Comparison of ENCODE assay signal across 30 cellular contexts in genomic region chr12:21444193-21445146, GRCh38. TPM values are rescaled to one million over a fixed set of nuclear protein-coding genes. Genes with fewer than 3 reads are reported as not detected.
DNase-seq lines count a peak whose midpoint lies in the region; ATAC-seq, FAIRE-seq and TF ChIP-seq lines count a peak whose summit lies in the region.
"Had no signal": no experiment of that assay in that cellular context is flagged by ENCODE, and none has a peak within 500 bp of the region (broad histone marks: within the 10 kb centered on the region; RNA-seq: fewer than 3 reads in every experiment).

No MANE protein-coding gene starts in this region.

- H3K27ac Mint-ChIP-seq in activated CD8-positive, alpha-beta T cell treated with anti-CD3 and anti-CD28 coated beads for 36 hours, result peak overlapping the region; percentile 46
- no peak overlapping the region for H3K27ac Mint-ChIP-seq in activated CD8-positive, alpha-beta T cell treated with anti-CD3 and anti-CD28 coated beads, Interleukin-2, amount 10 ng/mL, durations not matched to agents 7 days and 5 days
- H3K27ac Mint-ChIP-seq: activated naive CD4-positive, alpha-beta T cell treated with anti-CD3 and anti-CD28 coated beads for 36 hours; H9 had no signal

- peaks cover 19% of the 10 kb centered on the region for H3K79me2 ChIP-seq in GM12878 (ENCODE audit: control insufficient read depth, insufficient read depth, low read length)

- H3K9ac ChIP-seq in GM12878 (ENCODE audit: control insufficient read depth, insufficient read depth, low read length), result no peak overlapping the region

- peak; percentile 35 for FAIRE-seq in GM12878 (lab: Jason Lieb, UNC)
- FAIRE-seq in pancreas (lab: Jason Lieb, UNC), result no peak

- TF ChIP-seq POLR2A in GM12878 (IDR thresholded peaks at IDR 0.05; ENCODE audit: low read depth, low read length), result no peak

- no peak for DNase-seq in activated CD8-positive, alpha-beta T cell treated with anti-CD3 and anti-CD28 coated beads for 36 hours
- no peak for DNase-seq in activated CD8-positive, alpha-beta T cell treated with anti-CD3 and anti-CD28 coated beads, Interleukin-2, amount 10 ng/mL, durations not matched to agents 7 days and 5 days
- DNase-seq in HT-29 (ENCODE audit: low spot score) (peak; percentile 58), GM12878 (ENCODE audit: low read depth, low spot score) (no peak), pancreas (no peak), nucleus accumbens (lab: John Stamatoyannopoulos, UW) (no peak), 8988T (no peak), GM13977 (ENCODE audit: low spot score) (no peak)
- DNase-seq: activated CD4-positive, alpha-beta T cell treated with anti-CD3 and anti-CD28 coated beads for 4 hours; activated naive CD4-positive, alpha-beta T cell treated with anti-CD3 and anti-CD28 coated beads for 36 hours; activated T-cell treated with anti-CD3 and anti-CD28 coated beads, Interleukin-2, amount 50 U/mL, for 48 hours; aorta; DMS153; erythroblast; H9; KG1; MG63; NCI-H1105; NCI-H187; NCI-H526; NK-92 treated with Interleukin-12 subunit alpha and Interleukin-12 subunit beta, amount 100 ng/mL, for 24 hours; right cardiac atrium; stimulated activated CD4-positive, alpha-beta T cell treated with anti-CD3 and anti-CD28 coated beads, Interleukin-1b, Interleukin-23, amount 100 ng/mL, for 48 hours; stimulated activated naive CD8-positive, alpha-beta T cell treated with anti-CD3 and anti-CD28 coated beads, Interleukin-15, Interleukin-2, amounts not matched to agents 100 U/mL and 50 U/mL, for 24 hours; uterus had no signal

- H3K9me3 ChIP-seq in GM12878 (replicated peaks; ENCODE audit: control insufficient read depth, insufficient read depth, low read length) (no peaks in the 10 kb centered on the region), pancreas (no peaks in the 10 kb centered on the region)
- H3K9me3 ChIP-seq: MG63, uterus had no signal

- RAD21 ChIA-PET in GM12878 (lab: Charles Lee; ENCODE audit: unreplicated experiment), result interaction anchor here (1.4 kb wide), 2 partner anchors 11 to 236 kb away, joined by 4 read pairs; no protein-coding TSS in a partner anchor

- POLR2A ChIA-PET in activated CD8-positive, alpha-beta T cell treated with anti-CD3 and anti-CD28 coated beads for 36 hours (lab: Charles Lee), result interaction anchor here (1.2 kb wide), 1 partner anchor 58 kb away, joined by 4 read pairs; no protein-coding TSS in a partner anchor
- POLR2A ChIA-PET in activated CD8-positive, alpha-beta T cell treated with anti-CD3 and anti-CD28 coated beads, Interleukin-2, amount 10 ng/mL, durations not matched to agents 7 days and 5 days (lab: Charles Lee), result interaction anchor here (0.6 to 1.8 kb wide), 2 partner anchors 57 to 204 kb away, joined by 3 to 5 read pairs; partner anchors contain the start of genes GOLT1B and RECQL
- POLR2A ChIA-PET in GM12878 (lab: Charles Lee), result no interaction called here

- peaks cover 27% of the 10 kb centered on the region for H3K4me1 Mint-ChIP-seq in activated CD8-positive, alpha-beta T cell treated with anti-CD3 and anti-CD28 coated beads for 36 hours (ENCODE audit: low read depth)
- H3K4me1 Mint-ChIP-seq in activated CD8-positive, alpha-beta T cell treated with anti-CD3 and anti-CD28 coated beads, Interleukin-2, amount 10 ng/mL, durations not matched to agents 7 days and 5 days (ENCODE audit: low read depth), result peaks cover 22% of the 10 kb centered on the region
- H3K4me1 Mint-ChIP-seq: H9, neural crest cell had no signal

- peaks cover 43% of the 10 kb centered on the region for H3K36me3 Mint-ChIP-seq in activated CD8-positive, alpha-beta T cell treated with anti-CD3 and anti-CD28 coated beads for 36 hours (ENCODE audit: low read depth)
- peaks cover 58% of the 10 kb centered on the region for H3K36me3 Mint-ChIP-seq in activated CD8-positive, alpha-beta T cell treated with anti-CD3 and anti-CD28 coated beads, Interleukin-2, amount 10 ng/mL, durations not matched to agents 7 days and 5 days (ENCODE audit: low read depth)

- no peaks in the 10 kb centered on the region for H3K4me1 ChIP-seq in GM12878 (ENCODE audit: control insufficient read depth, insufficient read depth, low read length)
- peaks cover 5 to 16% (median 14%) of the 10 kb centered on the region in 3 donors for H3K4me1 ChIP-seq in pancreas

- no peak overlapping the region for H2AFZ ChIP-seq in GM12878 (ENCODE audit: control insufficient read depth, low read depth, low read length)

- CTCF ChIA-PET in activated CD8-positive, alpha-beta T cell treated with anti-CD3 and anti-CD28 coated beads for 36 hours (lab: Charles Lee), result interaction anchor here (1.3 kb wide), 1 partner anchor 11 kb away, joined by 4 read pairs; no protein-coding TSS in a partner anchor
- CTCF ChIA-PET in activated CD8-positive, alpha-beta T cell treated with anti-CD3 and anti-CD28 coated beads, Interleukin-2, amount 10 ng/mL, durations not matched to agents 7 days and 5 days (lab: Charles Lee), result interaction anchor here (1.2 kb wide), 1 partner anchor 253 kb away, joined by 3 read pairs; no protein-coding TSS in a partner anchor
- CTCF ChIA-PET in GM12878 (lab: Yijun Ruan, JAX), result interaction anchor here (1.9 kb wide), 1 partner anchor 10 kb away, joined by 4 read pairs; no protein-coding TSS in a partner anchor

- TF ChIP-seq EP300 in GM12878 (IDR thresholded peaks at IDR 0.05; ENCODE audit: borderline replicate concordance in 1 of 2, control insufficient read depth in 1 of 2, low read depth in 2 of 2, low read length in 2 of 2), result no peak

- ATAC-seq in activated CD8-positive, alpha-beta T cell treated with anti-CD3 and anti-CD28 coated beads for 36 hours, result no peak
- ATAC-seq in activated CD8-positive, alpha-beta T cell treated with anti-CD3 and anti-CD28 coated beads, Interleukin-2, amount 10 ng/mL, durations not matched to agents 7 days and 5 days, result no peak
- ATAC-seq in GM12878 (no peak), pancreas (peak; percentile 27 to 56 (median 40))
- ATAC-seq: left lobe of liver; right cardiac atrium; stimulated activated naive CD8-positive, alpha-beta T cell treated with anti-CD3 and anti-CD28 coated beads, Interleukin-15, Interleukin-2, amounts not matched to agents 100 U/mL and 50 U/mL, for 24 hours had no signal

- no peak for TF ChIP-seq RAD21 in GM12878 (IDR thresholded peaks at IDR 0.05; ENCODE audit: insufficient read depth, low read depth, low read length)

- H3K27me3 ChIP-seq in GM12878 (replicated peaks in 1 of 2; ENCODE audit: control insufficient read depth in 2 of 2, insufficient read depth in 2 of 2, low read length in 1 of 2) (no peaks in the 10 kb centered on the region), pancreas (no peaks in the 10 kb centered on the region)
- H3K27me3 ChIP-seq: MG63, uterus had no signal

- intact Hi-C loops in activated CD8-positive, alpha-beta T cell treated with anti-CD3 and anti-CD28 coated beads for 36 hours (cut with micrococcal nuclease), result no loop called here
- intact Hi-C loops in GM12878 (cut with micrococcal nuclease; ENCODE audit: unreplicated experiment), result no loop called here
- intact Hi-C loops in pancreas (cut with DNase I), result no loop called here

- H3K4me3 ChIP-seq in GM12878, result no peak overlapping the region
- no peak overlapping the region for H3K4me3 ChIP-seq in pancreas
- H3K4me3 ChIP-seq: MG63, SK-N-MC, uterus had no signal

- H3K27ac ChIP-seq in GM12878 (ENCODE audit: control insufficient read depth, insufficient read depth), result no peak overlapping the region
- H3K27ac ChIP-seq in pancreas, result no peak overlapping the region
- H3K27ac ChIP-seq: HL-60, SK-N-MC, uterus, VCaP had no signal

- no peak overlapping the region for H3K4me3 Mint-ChIP-seq in activated CD8-positive, alpha-beta T cell treated with anti-CD3 and anti-CD28 coated beads for 36 hours
- no peak overlapping the region for H3K4me3 Mint-ChIP-seq in activated CD8-positive, alpha-beta T cell treated with anti-CD3 and anti-CD28 coated beads, Interleukin-2, amount 10 ng/mL, durations not matched to agents 7 days and 5 days
- H3K4me3 Mint-ChIP-seq: activated naive CD4-positive, alpha-beta T cell treated with anti-CD3 and anti-CD28 coated beads for 36 hours; H9; neural crest cell had no signal

- H3K36me3 ChIP-seq in GM12878 (ENCODE audit: control insufficient read depth in 2 of 2, insufficient read depth in 2 of 2, low read length in 1 of 2), result peaks cover 0 to 9% of the 10 kb centered on the region in 2 experiments; a peak in 1 of 4 replicates
- peaks cover 3 to 20% (median 6%) of the 10 kb centered on the region in 3 donors for H3K36me3 ChIP-seq in pancreas
- H3K36me3 ChIP-seq: uterus had no signal

- no peak for TF ChIP-seq CTCF in activated CD8-positive, alpha-beta T cell treated with anti-CD3 and anti-CD28 coated beads for 36 hours (IDR thresholded peaks at IDR 0.05)
- TF ChIP-seq CTCF in GM12878 (IDR thresholded peaks at IDR 0.05 in 2 of 3, conservative IDR thresholded peaks at IDR 0.05 in 1 of 3; ENCODE audit: control insufficient read depth in 2 of 3, extremely low read depth in 1 of 3, insufficient read depth in 1 of 3, low read depth in 3 of 3, low read length in 3 of 3) (no peak), pancreas (IDR thresholded peaks at IDR 0.05) (no peak), GM13977 (IDR thresholded peaks at IDR 0.05; ENCODE audit: extremely low read depth, insufficient read depth, missing control alignments) (no peak)

- in situ Hi-C loops in GM12878 (cut with MboI) (loop anchor here (10.0 kb wide), 1 partner anchor 210 kb away; the partner anchor contains the start of gene LDHB), GM13977 (cut with MboI; ENCODE audit: low pct_unique_long_range_greater_than_20kb, low sequenced_read_pairs, unreplicated experiment) (no loop called here)

- BruUV-seq in GM12878 (replicated peaks; lab: Mats Ljungman, UMichigan), result no TSS peak

- no peaks in the 10 kb centered on the region for H4K20me1 ChIP-seq in GM12878 (ENCODE audit: control insufficient read depth, insufficient read depth)

- SMC1A ChIA-PET in GM12878 (lab: Charles Lee; ENCODE audit: uncharacterized antibody, unreplicated experiment), result interaction anchor here (0.9 to 2.1 kb wide), 4 partner anchors 8 to 499 kb away, joined by 3 to 8 read pairs (median 5); no protein-coding TSS in a partner anchor

- H3K4me2 ChIP-seq in GM12878 (ENCODE audit: control insufficient read depth, insufficient read depth), result no peak overlapping the region

- no peaks in the 10 kb centered on the region for H3K9me3 Mint-ChIP-seq in activated CD8-positive, alpha-beta T cell treated with anti-CD3 and anti-CD28 coated beads for 36 hours
- H3K9me3 Mint-ChIP-seq in activated CD8-positive, alpha-beta T cell treated with anti-CD3 and anti-CD28 coated beads, Interleukin-2, amount 10 ng/mL, durations not matched to agents 7 days and 5 days (ENCODE audit: insufficient read depth), result no peaks in the 10 kb centered on the region
- H3K9me3 Mint-ChIP-seq: activated naive CD4-positive, alpha-beta T cell treated with anti-CD3 and anti-CD28 coated beads for 36 hours; H9; neural crest cell had no signal

- H3K27me3 Mint-ChIP-seq in activated CD8-positive, alpha-beta T cell treated with anti-CD3 and anti-CD28 coated beads for 36 hours, result no peaks in the 10 kb centered on the region
- H3K27me3 Mint-ChIP-seq in activated CD8-positive, alpha-beta T cell treated with anti-CD3 and anti-CD28 coated beads, Interleukin-2, amount 10 ng/mL, durations not matched to agents 7 days and 5 days (ENCODE audit: low read depth), result no peaks in the 10 kb centered on the region

RNA-seq across cellular contexts. Expression of gene PYROXD1, which starts 7.0 kb away (rescaled TPM):
- total RNA-seq in activated CD8-positive, alpha-beta T cell treated with anti-CD3 and anti-CD28 coated beads for 36 hours, result 10 to 100 TPM; 24.3 to 26.4 TPM
- total RNA-seq in activated CD8-positive, alpha-beta T cell treated with anti-CD3 and anti-CD28 coated beads, Interleukin-2, amount 10 ng/mL, durations not matched to agents 7 days and 5 days, result 10 to 100 TPM; 25.3 to 28.7 TPM
- total RNA-seq in HT-29 (2014; rRNA removed; shearing (Covaris generic)), result 5.8 and 6.4 TPM in 2 replicates
- total RNA-seq in GM12878 (2013; cell fraction: nucleolus; rRNA removed), result 56.1 and 64.7 TPM in 2 replicates
- 11.0 and 15.3 TPM in 2 replicates for total RNA-seq in GM12878 (2014; rRNA removed)
- total RNA-seq in GM12878 (2014; rRNA removed; fragmentation: Illumina TruSeq; extraction: Trizol), result 16.3 and 18.2 TPM in 2 replicates
- 18.6 and 20.1 TPM in 2 replicates for total RNA-seq in GM12878 (2021)
- 10.2 TPM for polyA plus RNA-seq in GM12878 (2011; ENCODE audit: low read depth)
- 22.4 and 38.2 TPM in 2 replicates for polyA plus RNA-seq in GM12878 (2011; rRNA removed)
- 8.7 and 11.6 TPM in 2 replicates for polyA plus RNA-seq in GM12878 (2011; cell fraction: cytosol; rRNA removed)
- 23.6 and 26.6 TPM in 2 replicates for polyA plus RNA-seq in GM12878 (2011; cell fraction: nucleus; rRNA removed)
- 15.2 and 21.9 TPM in 2 replicates for polyA plus RNA-seq in GM12878 (2012)
- polyA plus RNA-seq in GM12878 (2014; fragmentation: Illumina TruSeq; extraction: Trizol), result 19.1 and 22.9 TPM in 2 replicates
- 10 to 100 TPM; 11.6 to 18.0 TPM for polyA plus RNA-seq in GM12878 (2014; fragmentation: Nextera tagmentation; extraction: Ambion mirVana)
- polyA plus RNA-seq in GM12878 (2014; rRNA removed), result 11.9 and 13.5 TPM in 2 replicates
- polyA plus RNA-seq in GM12878 (2016; fragmentation: Nextera tagmentation; extraction: Ambion mirVana), result 10 to 100 TPM; 26.8 to 28.3 TPM
- polyA minus RNA-seq in GM12878 (2011; rRNA and poly(A)+ RNA removed), result 20.7 and 30.1 TPM in 2 replicates
- polyA minus RNA-seq in GM12878 (2011; cell fraction: cytosol; rRNA and poly(A)+ RNA removed), result 9.6 and 10.8 TPM in 2 replicates
- polyA minus RNA-seq in GM12878 (2011; cell fraction: nucleus; rRNA and poly(A)+ RNA removed), result 31.8 and 48.0 TPM in 2 replicates
- total RNA-seq in pancreas, result 10 to 100 TPM; 11.4 to 31.0 (median 17.1) TPM
- polyA plus RNA-seq in pancreas, result 10 to 100 TPM; 10.9 to 14.1 TPM

RNA-seq across cellular contexts. Expression of gene RECQL, which starts 57.0 kb away (rescaled TPM):
- 10 to 100 TPM; 81.0 to 87.9 TPM for total RNA-seq in activated CD8-positive, alpha-beta T cell treated with anti-CD3 and anti-CD28 coated beads for 36 hours
- total RNA-seq in activated CD8-positive, alpha-beta T cell treated with anti-CD3 and anti-CD28 coated beads, Interleukin-2, amount 10 ng/mL, durations not matched to agents 7 days and 5 days, result 10 to 100 TPM; 92.3 to 92.6 TPM
- 11.3 and 15.2 TPM in 2 replicates for total RNA-seq in HT-29 (2014; rRNA removed; shearing (Covaris generic))
- total RNA-seq in GM12878 (2013; cell fraction: nucleolus; rRNA removed), result 23.8 and 25.3 TPM in 2 replicates
- total RNA-seq in GM12878 (2014; rRNA removed), result 60.2 and 71.2 TPM in 2 replicates
- 112 and 113 TPM in 2 replicates for total RNA-seq in GM12878 (2014; rRNA removed; fragmentation: Illumina TruSeq; extraction: Trizol)
- total RNA-seq in GM12878 (2021), result 64.2 and 65.2 TPM in 2 replicates
- polyA plus RNA-seq in GM12878 (2011; ENCODE audit: low read depth), result 26.5 TPM
- 47.4 and 74.2 TPM in 2 replicates for polyA plus RNA-seq in GM12878 (2011; rRNA removed)
- polyA plus RNA-seq in GM12878 (2011; cell fraction: cytosol; rRNA removed), result 18.1 and 19.1 TPM in 2 replicates
- 16.6 and 21.1 TPM in 2 replicates for polyA plus RNA-seq in GM12878 (2011; cell fraction: nucleus; rRNA removed)
- 30.4 and 35.7 TPM in 2 replicates for polyA plus RNA-seq in GM12878 (2012)
- 88.6 and 104 TPM in 2 replicates for polyA plus RNA-seq in GM12878 (2014; fragmentation: Illumina TruSeq; extraction: Trizol)
- polyA plus RNA-seq in GM12878 (2014; fragmentation: Nextera tagmentation; extraction: Ambion mirVana), result 10 to 100 TPM; 59.4 to 76.5 TPM
- polyA plus RNA-seq in GM12878 (2014; rRNA removed), result 42.9 and 54.0 TPM in 2 replicates
- polyA plus RNA-seq in GM12878 (2016; fragmentation: Nextera tagmentation; extraction: Ambion mirVana), result 100 to 1,000 TPM; 120 to 130 TPM
- 25.8 and 38.8 TPM in 2 replicates for polyA minus RNA-seq in GM12878 (2011; rRNA and poly(A)+ RNA removed)
- polyA minus RNA-seq in GM12878 (2011; cell fraction: cytosol; rRNA and poly(A)+ RNA removed), result 15.5 and 21.4 TPM in 2 replicates
- 14.0 and 17.2 TPM in 2 replicates for polyA minus RNA-seq in GM12878 (2011; cell fraction: nucleus; rRNA and poly(A)+ RNA removed)
- total RNA-seq in pancreas, result 10 to 100 TPM in 3 of 6 donors, 1 to 10 TPM in 3; 6.0 to 17.1 (median 9.6) TPM
- polyA plus RNA-seq in pancreas, result 1 to 10 TPM; 4.8 to 7.5 TPM

RNA-seq across cellular contexts. Expression of gene GOLT1B, which starts 57.1 kb away (rescaled TPM):
- 10 to 100 TPM; 31.6 to 35.9 TPM for total RNA-seq in activated CD8-positive, alpha-beta T cell treated with anti-CD3 and anti-CD28 coated beads for 36 hours
- total RNA-seq in activated CD8-positive, alpha-beta T cell treated with anti-CD3 and anti-CD28 coated beads, Interleukin-2, amount 10 ng/mL, durations not matched to agents 7 days and 5 days, result 10 to 100 TPM; 37.3 to 37.5 TPM
- 12.2 and 69.1 TPM in 2 replicates for total RNA-seq in HT-29 (2014; rRNA removed; shearing (Covaris generic))
- 55.3 and 57.4 TPM in 2 replicates for total RNA-seq in GM12878 (2013; cell fraction: nucleolus; rRNA removed)
- total RNA-seq in GM12878 (2014; rRNA removed) (18.3 and 23.7 TPM in 2 replicates), GM12878 (2014; rRNA removed; fragmentation: Illumina TruSeq; extraction: Trizol) (35.7 and 36.7 TPM in 2 replicates), GM12878 (2021) (28.7 and 33.5 TPM in 2 replicates), pancreas (10 to 100 TPM; 11.1 to 25.5 (median 17.9) TPM)
- 36.1 TPM for polyA plus RNA-seq in GM12878 (2011; ENCODE audit: low read depth)
- polyA plus RNA-seq in GM12878 (2011; rRNA removed) (28.7 and 45.5 TPM in 2 replicates), GM12878 (2014; fragmentation: Illumina TruSeq; extraction: Trizol) (29.1 and 47.3 TPM in 2 replicates), GM12878 (2014; fragmentation: Nextera tagmentation; extraction: Ambion mirVana) (10 to 100 TPM; 60.0 to 77.4 TPM), GM12878 (2014; rRNA removed) (18.4 and 21.0 TPM in 2 replicates), GM12878 (2016; fragmentation: Nextera tagmentation; extraction: Ambion mirVana) (10 to 100 TPM; 51.1 to 58.2 TPM), pancreas (10 to 100 TPM; 10.5 to 15.4 TPM)
- polyA plus RNA-seq in GM12878 (2011; cell fraction: cytosol; rRNA removed), result 9.6 and 17.0 TPM in 2 replicates
- polyA plus RNA-seq in GM12878 (2011; cell fraction: nucleus; rRNA removed), result 13.2 and 20.7 TPM in 2 replicates
- 33.4 and 48.4 TPM in 2 replicates for polyA plus RNA-seq in GM12878 (2012)
- polyA minus RNA-seq in GM12878 (2011; rRNA and poly(A)+ RNA removed), result 7.1 and 12.9 TPM in 2 replicates
- polyA minus RNA-seq in GM12878 (2011; cell fraction: cytosol; rRNA and poly(A)+ RNA removed), result 9.9 and 15.5 TPM in 2 replicates
- polyA minus RNA-seq in GM12878 (2011; cell fraction: nucleus; rRNA and poly(A)+ RNA removed), result 10.8 and 16.3 TPM in 2 replicates

Comparison
In these comparisons a context has a peak if more than half of its experiments do, and no peak if none do; other contexts are left out.
1. ATAC-seq: peak in pancreas (4 of 4); none in activated CD8-positive, alpha-beta T cell treated with anti-CD3 and anti-CD28 coated beads for 36 hours (single experiment), activated CD8-positive, alpha-beta T cell treated with anti-CD3 and anti-CD28 coated beads, Interleukin-2, amount 10 ng/mL, durations not matched to agents 7 days and 5 days (single experiment) and GM12878 (single experiment).